Comparison of ENCODE assay signal across 30 cellular contexts in the genomic region with DNA sequence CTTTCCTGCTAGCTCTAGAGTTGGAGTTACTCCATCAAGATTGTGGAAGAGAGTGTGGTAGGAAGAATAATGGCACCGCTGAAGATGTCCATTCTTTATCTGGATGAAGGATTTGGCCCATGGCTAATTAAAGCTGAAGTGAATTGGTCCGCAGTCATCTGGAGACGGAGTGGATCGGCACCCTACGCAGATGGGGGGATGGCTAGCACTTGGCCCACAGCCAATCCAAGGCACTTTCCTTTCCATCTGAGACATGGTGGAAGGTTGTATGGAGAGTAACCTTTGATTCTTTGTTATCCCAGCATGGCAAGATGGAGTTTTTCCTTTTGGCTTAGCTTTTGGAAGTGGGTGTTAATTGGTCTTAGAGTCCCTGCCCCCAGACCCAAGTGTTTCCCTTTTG.
"Had no signal": no experiment of that assay in that cellular context is flagged by ENCODE, and none has a peak within 500 bp of the region (broad histone marks: within the 10 kb centered on the region; RNA-seq: fewer than 3 reads in every experiment).

No MANE protein-coding gene starts in this region.

- H3K9me3 ChIP-seq: adrenal gland, body of pancreas, gastrocnemius medialis had no signal

- H3K27me3 ChIP-seq: body of pancreas, esophagus muscularis mucosa, gastrocnemius medialis had no signal

- H3K4me3 ChIP-seq: adrenal gland, body of pancreas, esophagus muscularis mucosa, gastrocnemius medialis had no signal

- ATAC-seq: activated CD4-positive, alpha-beta T cell treated with anti-CD3 and anti-CD28 coated beads for 36 hours; activated CD8-positive, alpha-beta memory T cell treated with anti-CD3 and anti-CD28 coated beads, Interleukin-2, amount 10 ng/mL, durations not matched to agents 7 days and 5 days; activated CD8-positive, alpha-beta T cell treated with anti-CD3 and anti-CD28 coated beads, Interleukin-2, amount 10 ng/mL, durations not matched to agents 7 days and 5 days; activated naive CD8-positive, alpha-beta T cell treated with anti-CD3 and anti-CD28 coated beads, Interleukin-2, amount 50 U/mL, for 24 hours; body of pancreas; effector memory CD8-positive, alpha-beta T cell; foreskin keratinocyte; gastrocnemius medialis had no signal

- FAIRE-seq: colon had no signal

- H3K36me3 ChIP-seq: adrenal gland, esophagus muscularis mucosa, gastrocnemius medialis had no signal

- H3K27ac ChIP-seq: adrenal gland, body of pancreas, foreskin keratinocyte, gastrocnemius medialis had no signal

- DNase-seq: activated CD4-positive, alpha-beta memory T cell treated with anti-CD3 and anti-CD28 coated beads for 36 hours; activated CD4-positive, alpha-beta T cell treated with anti-CD3 and anti-CD28 coated beads for 36 hours; activated CD4-positive, alpha-beta T cell treated with anti-CD3 and anti-CD28 coated beads, Interleukin-2, amount 10 ng/mL, durations not matched to agents 24 days and 14 days; activated CD4-positive, CD25-positive, alpha-beta regulatory T cell; activated CD4-positive, CD25-positive, alpha-beta regulatory T cell treated with anti-CD3 and anti-CD28 coated beads, Interleukin-2, amount 50 U/mL, for 72 hours; activated CD8-positive, alpha-beta memory T cell treated with anti-CD3 and anti-CD28 coated beads, Interleukin-2, amount 10 ng/mL, durations not matched to agents 7 days and 5 days; activated CD8-positive, alpha-beta memory T cell treated with anti-CD3 and anti-CD28 coated beads, Interleukin-2, amount 50 U/mL, for 4 hours; activated CD8-positive, alpha-beta T cell treated with anti-CD3 and anti-CD28 coated beads, Interleukin-2, amount 10 ng/mL, durations not matched to agents 7 days and 5 days; activated effector memory CD4-positive, alpha-beta T cell treated with anti-CD3 and anti-CD28 coated beads, Interleukin-2, amount 50 U/mL, for 16 hours; activated naive CD4-positive, alpha-beta T cell treated with anti-CD3 and anti-CD28 coated beads for 36 hours; activated naive CD8-positive, alpha-beta T cell treated with anti-CD3 and anti-CD28 coated beads for 36 hours; activated naive CD8-positive, alpha-beta T cell treated with anti-CD3 and anti-CD28 coated beads, Interleukin-2, amount 50 U/mL, for 24 hours; activated T-cell treated with anti-CD3 and anti-CD28 coated beads, Interleukin-2, amount 50 U/mL, for 1 hour; activated T-cell treated with anti-CD3 and anti-CD28 coated beads, Interleukin-2, amount 50 U/mL, for 48 hours; adrenal gland; amygdala; aorta; body of pancreas; caudate nucleus; cortex of kidney; dermis blood vessel endothelial cell; effector CD4-positive, alpha-beta T cell; effector memory CD8-positive, alpha-beta T cell; erythroblast; foreskin keratinocyte; gastrocnemius medialis; glutamatergic neuron; T-helper 2 cell had no signal

- H3K4me1 ChIP-seq: adrenal gland, body of pancreas, foreskin keratinocyte, gastrocnemius medialis had no signal
